1 cellular context compared by ENCODE assay signal in genomic region chr2:239801404-239802100, GRCh38.
TF ChIP-seq lines count a peak whose summit lies in the region.

No MANE protein-coding gene starts in this region.

TF ChIP-seq in IMR-90, 13 proteins besides CTCF, POLR2A, EP300 and RAD21:
- TF ChIP-seq ELK1 (IDR thresholded peaks at IDR 0.05; ENCODE audit: borderline replicate concordance, low read depth, low read length) (no peak), NFE2L2 (IDR thresholded peaks at IDR 0.05; ENCODE audit: low read depth, low read length) (no peak), FOS (IDR thresholded peaks at IDR 0.05; ENCODE audit: low read depth, low read length) (no peak), MAZ (IDR thresholded peaks at IDR 0.05; ENCODE audit: borderline replicate concordance, low read depth, low read length) (no peak), USF2 (IDR thresholded peaks at IDR 0.05; ENCODE audit: low read depth, low read length) (no peak), SMC3 (IDR thresholded peaks at IDR 0.05; ENCODE audit: low read depth, low read length) (no peak), RFX5 (IDR thresholded peaks at IDR 0.05; ENCODE audit: low read depth, low read length) (no peak), CEBPB (IDR thresholded peaks at IDR 0.05; ENCODE audit: low read depth, low read length) (no peak), RCOR1 (IDR thresholded peaks at IDR 0.05; ENCODE audit: insufficient replicate concordance, low read length) (no peak), MAFK (IDR thresholded peaks at IDR 0.05; ENCODE audit: low read depth, low read length) (no peak), MXI1 (IDR thresholded peaks at IDR 0.05; ENCODE audit: borderline replicate concordance, low read depth, low read length) (no peak), BHLHE40 (IDR thresholded peaks at IDR 0.05; ENCODE audit: low read depth, low read length) (no peak), CHD1 (IDR thresholded peaks at IDR 0.05; ENCODE audit: low read depth, low read length) (no peak)
TF ChIP-seq in IMR-90: peak in this region for 0.
